ENCODE assay signal across 25 cellular contexts in the genomic region with DNA sequence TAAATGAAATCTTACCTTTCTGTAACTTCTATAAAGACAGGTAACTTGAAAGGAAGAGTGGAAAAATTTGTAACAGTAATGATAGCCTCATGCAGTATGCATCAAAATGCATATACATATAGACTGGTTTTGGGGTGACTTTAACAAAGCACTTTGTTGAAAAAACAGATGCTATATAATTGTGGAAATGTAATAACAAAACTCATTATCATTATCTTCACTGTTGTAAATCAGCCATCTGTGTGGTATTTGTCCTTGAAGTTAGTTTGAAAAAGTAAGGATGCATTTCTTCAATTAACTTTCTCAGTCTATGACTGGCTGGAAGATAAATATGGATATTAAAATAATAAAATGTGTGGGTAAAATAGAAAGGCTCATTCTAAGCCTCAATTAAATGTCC. TPM values are rescaled to one million over a fixed set of nuclear protein-coding genes. Genes with fewer than 3 reads are reported as not detected.
"Had no signal": no experiment of that assay in that cellular context is flagged by ENCODE, and none has a peak within 500 bp of the region (broad histone marks: within the 10 kb centered on the region; RNA-seq: fewer than 3 reads in every experiment).

No MANE protein-coding gene starts in this region.

- H3K4me3 ChIP-seq: colonic mucosa, coronary artery, dorsolateral prefrontal cortex, esophagus muscularis mucosa, esophagus squamous epithelium, gastrocnemius medialis, gastroesophageal sphincter, heart left ventricle, heart right ventricle had no signal

- ATAC-seq: effector memory CD8-positive, alpha-beta T cell; esophagus mucosa; foreskin keratinocyte; gastrocnemius medialis; gastroesophageal sphincter; heart left ventricle; heart right ventricle had no signal

- DNase-seq: colonic mucosa; cortex of kidney; dermis blood vessel endothelial cell; dorsolateral prefrontal cortex; effector CD4-positive, alpha-beta T cell; effector CD8-positive, alpha-beta T cell; effector memory CD4-positive, alpha-beta T cell; effector memory CD8-positive, alpha-beta T cell; endodermal cell; erythroblast; esophagus squamous epithelium; foreskin fibroblast; foreskin keratinocyte; foreskin melanocyte; gastrocnemius medialis; glutamatergic neuron; head of caudate nucleus; heart left ventricle; heart right ventricle had no signal

- H3K36me3 ChIP-seq: colonic mucosa, esophagus muscularis mucosa, esophagus squamous epithelium, gastrocnemius medialis, gastroesophageal sphincter, heart left ventricle, heart right ventricle had no signal

- H3K4me1 ChIP-seq: colonic mucosa, foreskin keratinocyte, heart left ventricle had no signal

- H3K9me3 ChIP-seq: colonic mucosa, esophagus muscularis mucosa, esophagus squamous epithelium, gastrocnemius medialis, gastroesophageal sphincter, heart left ventricle, heart right ventricle had no signal

- H3K27me3 ChIP-seq: colonic mucosa, dorsolateral prefrontal cortex, esophagus muscularis mucosa, esophagus squamous epithelium, gastrocnemius medialis, gastroesophageal sphincter, heart left ventricle had no signal

- H3K27ac ChIP-seq: colonic mucosa, coronary artery, dorsolateral prefrontal cortex, epithelial cell of prostate, esophagus muscularis mucosa, esophagus squamous epithelium, foreskin keratinocyte, gastrocnemius medialis, gastroesophageal sphincter, heart left ventricle, heart right ventricle had no signal

RNA-seq across cellular contexts. Expression of gene DGKB, which starts 6.1 kb away (rescaled TPM):
- polyA plus RNA-seq: endothelial cell of umbilical vein, foreskin keratinocyte had no signal
